23 cellular contexts compared by ENCODE assay signal in genomic region chr5:1464096-1464446, GRCh38. TPM values are rescaled to one million over a fixed set of nuclear protein-coding genes. Genes with fewer than 3 reads are reported as not detected.
"Had no signal": no experiment of that assay in that cellular context is flagged by ENCODE, and none has a peak within 500 bp of the region (broad histone marks: within the 10 kb centered on the region; RNA-seq: fewer than 3 reads in every experiment).

No MANE protein-coding gene starts in this region.

- H3K4me1 Mint-ChIP-seq: activated naive CD4-positive, alpha-beta T cell treated with anti-CD3 and anti-CD28 coated beads, Interleukin-2, amount 50 U/mL, for 24 hours; nephron had no signal

- H3K9me3 Mint-ChIP-seq: activated naive CD4-positive, alpha-beta T cell treated with anti-CD3 and anti-CD28 coated beads, Interleukin-2, amount 50 U/mL, for 24 hours; activated T-cell treated with anti-CD3 and anti-CD28 coated beads, Interleukin-2, amount 50 U/mL, for 4 hours; nephron; type B pancreatic cell had no signal

- DNase-seq: activated T-cell treated with anti-CD3 and anti-CD28 coated beads, Interleukin-2, amount 50 U/mL, for 4 hours; adrenal gland; brain microvascular endothelial cell; central memory CD4-positive, alpha-beta T cell; effector memory CD8-positive, alpha-beta T cell; hypothalamus; occipital lobe; spleen; stimulated activated CD4-positive, alpha-beta T cell treated with anti-CD3 and anti-CD28 coated beads, Interleukin-4, amount 100 ng/mL, for 1 hour; stimulated activated naive CD4-positive, alpha-beta T cell; T-helper 9 cell; testis had no signal

- H3K4me3 ChIP-seq: adrenal gland, ascending aorta, dorsolateral prefrontal cortex, esophagus muscularis mucosa, spleen, testis had no signal

- H3K4me3 Mint-ChIP-seq: activated naive CD4-positive, alpha-beta T cell treated with anti-CD3 and anti-CD28 coated beads, Interleukin-2, amount 50 U/mL, for 24 hours; activated T-cell treated with anti-CD3 and anti-CD28 coated beads, Interleukin-2, amount 50 U/mL, for 4 hours; effector memory CD8-positive, alpha-beta T cell; nephron; type B pancreatic cell had no signal

- ATAC-seq: activated T-cell treated with anti-CD3 and anti-CD28 coated beads, Interleukin-2, amount 50 U/mL, for 4 hours; effector memory CD8-positive, alpha-beta T cell had no signal

- H3K27me3 Mint-ChIP-seq: activated naive CD4-positive, alpha-beta T cell treated with anti-CD3 and anti-CD28 coated beads, Interleukin-2, amount 50 U/mL, for 24 hours; effector memory CD8-positive, alpha-beta T cell; type B pancreatic cell had no signal

- H3K27me3 ChIP-seq: adrenal gland, ascending aorta, brain microvascular endothelial cell, dorsolateral prefrontal cortex, esophagus muscularis mucosa, spleen, testis had no signal

- H3K27ac Mint-ChIP-seq: activated naive CD4-positive, alpha-beta T cell treated with anti-CD3 and anti-CD28 coated beads, Interleukin-2, amount 50 U/mL, for 24 hours; activated T-helper 2 cell treated with anti-CD3 and anti-CD28 coated beads, Interferon-gamma antibody, Interleukin-2, Interleukin-4, amounts not matched to agents 10 μg/mL and 5 μg/mL and 100 μg/mL, durations not matched to agents 14 hours and 24 hours and 36 hours; effector memory CD8-positive, alpha-beta T cell; nephron; type B pancreatic cell had no signal

RNA-seq across cellular contexts. Expression of gene SLC6A3, which starts 18.8 kb away (rescaled TPM):
- total RNA-seq: activated T-cell treated with anti-CD3 and anti-CD28 coated beads, Interleukin-2, amount 50 U/mL, for 4 hours; activated T-helper 2 cell treated with anti-CD3 and anti-CD28 coated beads, Interferon-gamma antibody, Interleukin-2, Interleukin-4, amounts not matched to agents 10 μg/mL and 5 μg/mL and 100 μg/mL, durations not matched to agents 14 hours and 24 hours and 36 hours; adrenal gland; ascending aorta; frontal cortex; liver; occipital lobe; renal cortical epithelial cell; T-helper 1 cell treated with Interleukin-12 subunit alpha and Interleukin-12 subunit beta and Interleukin-4 antibody, amounts not matched to agents 30 ng/mL and 1 ng/mL, for 36 hours had no signal
